10 cellular contexts compared by ENCODE assay signal in the genomic region with DNA sequence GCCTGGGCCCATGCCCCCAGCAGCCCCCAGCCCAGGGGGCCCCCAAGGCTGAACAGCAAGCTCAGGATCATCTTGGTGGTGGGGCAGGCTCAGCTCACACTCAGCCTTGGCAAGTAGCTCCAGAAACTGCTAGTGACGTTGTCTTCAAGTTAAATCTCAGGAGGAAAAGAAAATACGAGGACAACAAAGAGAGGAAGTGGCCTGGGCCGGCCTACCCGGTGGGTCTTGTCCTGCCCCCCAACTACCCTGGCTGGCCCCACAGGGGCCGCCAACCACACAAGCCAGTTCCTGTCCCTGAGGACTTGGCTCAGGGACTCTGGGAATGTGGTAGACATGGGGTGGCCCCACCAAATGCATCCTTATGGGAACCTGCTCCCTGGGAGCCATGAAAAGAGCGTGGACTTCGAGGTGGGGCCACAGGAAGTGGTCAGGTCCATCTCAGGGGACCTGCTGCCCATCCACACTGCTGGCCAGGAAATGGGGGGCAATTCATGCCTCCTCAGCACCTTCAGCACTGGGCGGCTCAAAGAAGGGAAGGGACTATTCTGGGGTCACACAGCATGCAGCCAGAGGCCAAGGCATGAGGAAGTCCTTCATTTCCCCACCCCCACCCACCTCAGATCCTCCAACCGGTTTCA. TPM values are rescaled to one million over a fixed set of nuclear protein-coding genes. Genes with fewer than 3 reads are reported as not detected.
DNase-seq lines count a peak whose midpoint lies in the region; ATAC-seq and TF ChIP-seq lines count a peak whose summit lies in the region.
"Had no signal": no experiment of that assay in that cellular context is flagged by ENCODE, and none has a peak within 500 bp of the region (broad histone marks: within the 10 kb centered on the region; RNA-seq: fewer than 3 reads in every experiment).

A gene with protein sequence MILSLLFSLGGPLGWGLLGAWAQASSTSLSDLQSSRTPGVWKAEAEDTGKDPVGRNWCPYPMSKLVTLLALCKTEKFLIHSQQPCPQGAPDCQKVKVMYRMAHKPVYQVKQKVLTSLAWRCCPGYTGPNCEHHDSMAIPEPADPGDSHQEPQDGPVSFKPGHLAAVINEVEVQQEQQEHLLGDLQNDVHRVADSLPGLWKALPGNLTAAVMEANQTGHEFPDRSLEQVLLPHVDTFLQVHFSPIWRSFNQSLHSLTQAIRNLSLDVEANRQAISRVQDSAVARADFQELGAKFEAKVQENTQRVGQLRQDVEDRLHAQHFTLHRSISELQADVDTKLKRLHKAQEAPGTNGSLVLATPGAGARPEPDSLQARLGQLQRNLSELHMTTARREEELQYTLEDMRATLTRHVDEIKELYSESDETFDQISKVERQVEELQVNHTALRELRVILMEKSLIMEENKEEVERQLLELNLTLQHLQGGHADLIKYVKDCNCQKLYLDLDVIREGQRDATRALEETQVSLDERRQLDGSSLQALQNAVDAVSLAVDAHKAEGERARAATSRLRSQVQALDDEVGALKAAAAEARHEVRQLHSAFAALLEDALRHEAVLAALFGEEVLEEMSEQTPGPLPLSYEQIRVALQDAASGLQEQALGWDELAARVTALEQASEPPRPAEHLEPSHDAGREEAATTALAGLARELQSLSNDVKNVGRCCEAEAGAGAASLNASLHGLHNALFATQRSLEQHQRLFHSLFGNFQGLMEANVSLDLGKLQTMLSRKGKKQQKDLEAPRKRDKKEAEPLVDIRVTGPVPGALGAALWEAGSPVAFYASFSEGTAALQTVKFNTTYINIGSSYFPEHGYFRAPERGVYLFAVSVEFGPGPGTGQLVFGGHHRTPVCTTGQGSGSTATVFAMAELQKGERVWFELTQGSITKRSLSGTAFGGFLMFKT (minus strand): TSS at position 145 of the 638 bp plus-strand sequence. CDS start 74 bp downstream, at position 71.

- no peaks in the 10 kb centered on the region for H3K36me3 Mint-ChIP-seq in T-helper 17 cell (ENCODE audit: low read depth)
- H3K36me3 Mint-ChIP-seq in activated CD4-positive, alpha-beta memory T cell treated with anti-CD3 and anti-CD28 coated beads, Interleukin-2, amount 10 ng/mL, durations not matched to agents 7 days and 5 days (ENCODE audit: low read depth), result no peaks in the 10 kb centered on the region

- H3K36me3 ChIP-seq in esophagus squamous epithelium (no peaks in the 10 kb centered on the region), mucosa of rectum (ENCODE audit: control insufficient read depth in 2 of 2, insufficient read depth in 2 of 2, low read length in 2 of 2) (no peaks in the 10 kb centered on the region), tibial nerve (no peaks in the 10 kb centered on the region)

- POLR2A ChIA-PET in activated CD4-positive, alpha-beta memory T cell treated with anti-CD3 and anti-CD28 coated beads, Interleukin-2, amount 10 ng/mL, durations not matched to agents 7 days and 5 days (lab: Charles Lee), result interaction anchor here (1.0 kb wide), 1 partner anchor 9 kb away, joined by 4 read pairs; no protein-coding TSS in a partner anchor

- H3K27ac Mint-ChIP-seq in T-helper 17 cell, result peak within 1 kb of the TSS; percentile 19
- no peak within 1 kb of the TSS for H3K27ac Mint-ChIP-seq in activated CD4-positive, alpha-beta memory T cell treated with anti-CD3 and anti-CD28 coated beads, Interleukin-2, amount 10 ng/mL, durations not matched to agents 7 days and 5 days

- no peak within 1 kb of the TSS for H3K4me3 Mint-ChIP-seq in T-helper 17 cell
- no peak within 1 kb of the TSS for H3K4me3 Mint-ChIP-seq in activated CD4-positive, alpha-beta memory T cell treated with anti-CD3 and anti-CD28 coated beads, Interleukin-2, amount 10 ng/mL, durations not matched to agents 7 days and 5 days

- H3K9me3 ChIP-seq in T-helper 17 cell (ENCODE audit: control insufficient read depth, low read length, poor library complexity, severe bottlenecking) (no peaks in the 10 kb centered on the region), esophagus squamous epithelium (peaks cover 0 to 1% (median 0%) of the 10 kb centered on the region in 3 donors), mucosa of rectum (ENCODE audit: control insufficient read depth in 2 of 2, low read length in 2 of 2) (no peaks in the 10 kb centered on the region), tibial nerve (peaks cover 0 to 4% (median 0%) of the 10 kb centered on the region in 4 donors)
- H3K9me3 ChIP-seq: SK-N-SH had no signal

- 41% methylated on average over 5 of the region's 9 CpGs; no CpG with 5 or more reads in 1 of the 2 donors for WGBS in esophagus squamous epithelium, 2 donors
- WGBS in tibial nerve, 2 donors, result 43 to 55% methylated on average over 7 to 8 of the region's 9 CpGs

- H3K9me3 Mint-ChIP-seq in activated CD4-positive, alpha-beta memory T cell treated with anti-CD3 and anti-CD28 coated beads, Interleukin-2, amount 10 ng/mL, durations not matched to agents 7 days and 5 days, result peaks cover 4% of the 10 kb centered on the region

- no peaks in the 10 kb centered on the region for H3K27me3 Mint-ChIP-seq in T-helper 17 cell
- no peaks in the 10 kb centered on the region for H3K27me3 Mint-ChIP-seq in activated CD4-positive, alpha-beta memory T cell treated with anti-CD3 and anti-CD28 coated beads, Interleukin-2, amount 10 ng/mL, durations not matched to agents 7 days and 5 days

- TF ChIP-seq POLR2A in esophagus squamous epithelium (IDR thresholded peaks at IDR 0.05) (no peak), tibial nerve (IDR thresholded peaks at IDR 0.05) (no peak)

- no peak for TF ChIP-seq CTCF in esophagus squamous epithelium (IDR thresholded peaks at IDR 0.05)
- TF ChIP-seq CTCF in tibial nerve (IDR thresholded peaks at IDR 0.05), result no peak

- H3K4me1 Mint-ChIP-seq in T-helper 17 cell, result peaks cover 4% of the 10 kb centered on the region
- peaks cover 3% of the 10 kb centered on the region for H3K4me1 Mint-ChIP-seq in activated CD4-positive, alpha-beta memory T cell treated with anti-CD3 and anti-CD28 coated beads, Interleukin-2, amount 10 ng/mL, durations not matched to agents 7 days and 5 days

- intact Hi-C loops in esophagus squamous epithelium (cut with DNase I), result no loop called here

- H3K4me3 ChIP-seq in esophagus squamous epithelium, result peak within 1 kb of the TSS; percentile 14 to 54 (median 36)
- peak within 1 kb of the TSS in 1 of 2 donors; percentile 37 for H3K4me3 ChIP-seq in mucosa of rectum (ENCODE audit: low read length in 2 of 2)
- H3K4me3 ChIP-seq in tibial nerve, result peak within 1 kb of the TSS; percentile 11 to 44 (median 23)

- CTCF ChIA-PET in activated CD4-positive, alpha-beta memory T cell treated with anti-CD3 and anti-CD28 coated beads, Interleukin-2, amount 10 ng/mL, durations not matched to agents 7 days and 5 days (lab: Charles Lee), result interaction anchor here (1.0 to 1.3 kb wide), 2 partner anchors 9 to 18 kb away, joined by 4 to 8 read pairs; no protein-coding TSS in a partner anchor

- peak within 1 kb of the TSS; percentile 42 to 86 (median 78) for H3K27ac ChIP-seq in esophagus squamous epithelium
- H3K27ac ChIP-seq in mucosa of rectum (ENCODE audit: low read depth in 2 of 2, low read length in 2 of 2), result peak within 1 kb of the TSS; percentile 5 to 52
- H3K27ac ChIP-seq in tibial nerve, result peak within 1 kb of the TSS; percentile 67 to 94 (median 84)

- ATAC-seq in T-helper 17 cell (no peak), GM21723 (IDR thresholded peaks at IDR 0.05; ENCODE audit: unreplicated experiment) (no peak)

- peaks cover 32 to 93% (median 52%) of the 10 kb centered on the region in 3 donors for H3K4me1 ChIP-seq in esophagus squamous epithelium
- H3K4me1 ChIP-seq in mucosa of rectum (ENCODE audit: control insufficient read depth in 2 of 2, insufficient read depth in 2 of 2, low read length in 2 of 2), result peaks cover 0 to 3% of the 10 kb centered on the region in 2 donors
- peaks cover 3 to 88% (median 55%) of the 10 kb centered on the region in 4 donors for H3K4me1 ChIP-seq in tibial nerve

- TF ChIP-seq EP300 in tibial nerve (IDR thresholded peaks at IDR 0.05), result no peak

- DNase-seq in T-helper 17 cell, result no peak
- DNase-seq in esophagus squamous epithelium (lab: John Stamatoyannopoulos, UW), result no peak
- no peak for DNase-seq in tibial nerve (ENCODE audit: low spot score in 2 of 2)
- no peak for DNase-seq in NCI-H2107 treated with DMSO at 0.1 percent for 48 hours (lab: John Stamatoyannopoulos, UW; ENCODE audit: unreplicated experiment)
- no peak for DNase-seq in activated CD4-positive, alpha-beta memory T cell treated with anti-CD3 and anti-CD28 coated beads, Interleukin-2, amount 10 ng/mL, durations not matched to agents 7 days and 5 days
- no peak for DNase-seq in cerebellar cortex (ENCODE audit: low spot score)
- DNase-seq: DMS79 had no signal

- no peaks in the 10 kb centered on the region for H3K27me3 ChIP-seq in esophagus squamous epithelium
- H3K27me3 ChIP-seq in mucosa of rectum (ENCODE audit: control insufficient read depth in 2 of 2, insufficient read depth in 2 of 2, low read length in 2 of 2), result no peaks in the 10 kb centered on the region
- no peaks in the 10 kb centered on the region for H3K27me3 ChIP-seq in tibial nerve

- H3K9ac ChIP-seq in mucosa of rectum (ENCODE audit: low read depth in 1 of 2, low read length in 2 of 2), result no peak within 1 kb of the TSS
- H3K9ac ChIP-seq: SK-N-SH had no signal

RNA-seq across cellular contexts. Expression of the gene that starts here (rescaled TPM):
- total RNA-seq in T-helper 17 cell (1 to 10 TPM in 1 of 2 donors, under 1 TPM in 1; 0.42 to 1.6 TPM), esophagus squamous epithelium (10 to 100 TPM in 2 of 4 donors, 1 to 10 TPM in 2; 3.4 to 18.1 (median 11.0) TPM), tibial nerve (10 to 100 TPM; 27.6 to 81.2 (median 61.9) TPM)
- not detected for total RNA-seq in activated CD4-positive, alpha-beta memory T cell treated with anti-CD3 and anti-CD28 coated beads, Interleukin-2, amount 10 ng/mL, durations not matched to agents 7 days and 5 days

Comparison
In these comparisons a context has a peak if more than half of its experiments do, and no peak if none do; other contexts are left out.
1. H3K27ac ChIP-seq: peak in every context shown above with its lines; median percentile 84 in tibial nerve; 78 in esophagus squamous epithelium; 28 in mucosa of rectum.